11 cellular contexts compared by ENCODE assay signal in the genomic region with DNA sequence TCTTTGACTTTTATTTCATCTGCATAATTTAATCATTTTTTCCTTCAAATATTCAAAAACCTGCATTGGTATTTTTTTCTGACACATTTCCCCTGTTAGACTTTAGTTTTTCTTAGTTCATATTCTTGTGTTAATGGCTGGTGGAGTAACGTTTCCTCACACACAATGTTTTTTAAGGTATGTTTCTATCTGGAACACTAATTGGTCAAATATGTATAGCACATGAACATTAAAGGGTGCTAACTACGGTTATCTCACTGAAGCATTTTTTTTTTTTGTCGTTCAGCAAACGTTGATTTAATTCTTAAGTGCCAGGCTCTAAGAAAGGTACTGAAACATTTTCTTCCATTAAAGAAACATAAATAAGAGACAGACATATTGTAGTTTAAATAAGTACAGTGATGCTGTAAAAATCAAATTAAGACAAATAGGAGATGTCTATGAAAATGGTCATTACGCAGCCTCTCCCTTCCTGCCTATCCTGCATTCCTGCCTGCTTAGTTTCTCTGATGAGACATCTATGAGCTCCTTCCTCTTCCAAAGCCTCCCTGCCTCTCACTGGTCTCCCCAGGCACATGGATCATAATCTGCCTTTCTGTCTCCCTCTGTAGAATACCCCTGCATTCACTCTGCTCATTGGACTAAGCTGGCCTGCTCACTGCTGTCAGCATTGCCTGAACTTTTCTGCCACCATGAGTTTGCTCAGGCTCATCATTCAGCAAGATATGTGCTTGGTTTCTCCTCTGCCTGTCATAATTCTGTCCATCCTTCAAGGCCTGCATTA.
A peak's percentile ranks its signal among the peaks of the same experiment; 100 is the strongest.
DNase-seq lines count a peak whose midpoint lies in the region; ATAC-seq and TF ChIP-seq lines count a peak whose summit lies in the region.
"Had no signal": no experiment of that assay in that cellular context is flagged by ENCODE, and none has a peak within 500 bp of the region (broad histone marks: within the 10 kb centered on the region; RNA-seq: fewer than 3 reads in every experiment).

No MANE protein-coding gene starts in this region.

- TF ChIP-seq CTCF in tibial nerve (IDR thresholded peaks at IDR 0.05) = no peak
- no peak for TF ChIP-seq CTCF in activated CD8-positive, alpha-beta T cell treated with anti-CD3 and anti-CD28 coated beads for 36 hours (IDR thresholded peaks at IDR 0.05)

- no peaks in the 10 kb centered on the region for H3K9me3 Mint-ChIP-seq in activated CD8-positive, alpha-beta T cell treated with anti-CD3 and anti-CD28 coated beads for 36 hours

- no peaks in the 10 kb centered on the region for H3K9me3 ChIP-seq in tibial nerve
- H3K9me3 ChIP-seq: upper lobe of right lung had no signal

- DNase-seq in A172 (ENCODE audit: low spot score) (peak; percentile 92), HCEC 1CT (peak; percentile 96), SW480 (ENCODE audit: low spot score) (peak; percentile 40), hepatic stellate cell (ENCODE audit: low spot score) (peak; percentile 53), tibial nerve (ENCODE audit: low spot score in 2 of 2) (no peak)
- no peak for DNase-seq in activated CD8-positive, alpha-beta T cell treated with anti-CD3 and anti-CD28 coated beads for 36 hours
- DNase-seq: erythroblast, naive B cell, upper lobe of right lung had no signal

- H3K36me3 Mint-ChIP-seq in activated CD8-positive, alpha-beta T cell treated with anti-CD3 and anti-CD28 coated beads for 36 hours (ENCODE audit: low read depth) = no peaks in the 10 kb centered on the region
- H3K36me3 Mint-ChIP-seq: naive B cell had no signal

- H3K4me1 ChIP-seq in tibial nerve = no peaks in the 10 kb centered on the region
- H3K4me1 ChIP-seq: upper lobe of right lung had no signal

- no peak for ATAC-seq in activated CD8-positive, alpha-beta T cell treated with anti-CD3 and anti-CD28 coated beads for 36 hours
- no peak for ATAC-seq in GM21576 (IDR thresholded peaks at IDR 0.05; ENCODE audit: unreplicated experiment)
- ATAC-seq in HG02885 (IDR thresholded peaks at IDR 0.05; ENCODE audit: poor library complexity, unreplicated experiment) = no peak
- ATAC-seq: upper lobe of right lung had no signal

- TF ChIP-seq EP300 in tibial nerve (IDR thresholded peaks at IDR 0.05) = no peak

- no peaks in the 10 kb centered on the region for H3K4me1 Mint-ChIP-seq in activated CD8-positive, alpha-beta T cell treated with anti-CD3 and anti-CD28 coated beads for 36 hours (ENCODE audit: low read depth)
- H3K4me1 Mint-ChIP-seq: naive B cell had no signal

- H3K27me3 ChIP-seq in tibial nerve = no peaks in the 10 kb centered on the region
- H3K27me3 ChIP-seq: upper lobe of right lung had no signal

- intact Hi-C loops in activated CD8-positive, alpha-beta T cell treated with anti-CD3 and anti-CD28 coated beads for 36 hours (cut with micrococcal nuclease) = no loop called here

- H3K4me3 Mint-ChIP-seq in activated CD8-positive, alpha-beta T cell treated with anti-CD3 and anti-CD28 coated beads for 36 hours = no peak overlapping the region
- H3K4me3 Mint-ChIP-seq: naive B cell had no signal

- POLR2A ChIA-PET in activated CD8-positive, alpha-beta T cell treated with anti-CD3 and anti-CD28 coated beads for 36 hours (lab: Charles Lee) = no interaction called here

- WGBS in tibial nerve, 2 donors = 72 to 79% methylated on average over 5 of the region's 5 CpGs

- CTCF ChIA-PET in activated CD8-positive, alpha-beta T cell treated with anti-CD3 and anti-CD28 coated beads for 36 hours (lab: Charles Lee) = no interaction called here

- no peak overlapping the region for H3K27ac Mint-ChIP-seq in activated CD8-positive, alpha-beta T cell treated with anti-CD3 and anti-CD28 coated beads for 36 hours
- H3K27ac Mint-ChIP-seq: naive B cell had no signal

- no peaks in the 10 kb centered on the region for H3K27me3 Mint-ChIP-seq in activated CD8-positive, alpha-beta T cell treated with anti-CD3 and anti-CD28 coated beads for 36 hours

- TF ChIP-seq POLR2A in tibial nerve (IDR thresholded peaks at IDR 0.05) = no peak

- no peak overlapping the region for H3K4me3 ChIP-seq in tibial nerve
- H3K4me3 ChIP-seq: upper lobe of right lung had no signal

- no peaks in the 10 kb centered on the region for H3K36me3 ChIP-seq in tibial nerve
- H3K36me3 ChIP-seq: upper lobe of right lung had no signal

- H3K27ac ChIP-seq in tibial nerve = no peak overlapping the region
- H3K27ac ChIP-seq: upper lobe of right lung had no signal

Comparison
In these comparisons a context has a peak if more than half of its experiments do, and no peak if none do; other contexts are left out.
1. DNase-seq: peak in A172 (single experiment), HCEC 1CT (single experiment), SW480 (single experiment) and hepatic stellate cell (single experiment); none in tibial nerve (0 of 2) and activated CD8-positive, alpha-beta T cell treated with anti-CD3 and anti-CD28 coated beads for 36 hours (single experiment).